Comparison of ENCODE assay signal across 1 cellular context in the genomic region with DNA sequence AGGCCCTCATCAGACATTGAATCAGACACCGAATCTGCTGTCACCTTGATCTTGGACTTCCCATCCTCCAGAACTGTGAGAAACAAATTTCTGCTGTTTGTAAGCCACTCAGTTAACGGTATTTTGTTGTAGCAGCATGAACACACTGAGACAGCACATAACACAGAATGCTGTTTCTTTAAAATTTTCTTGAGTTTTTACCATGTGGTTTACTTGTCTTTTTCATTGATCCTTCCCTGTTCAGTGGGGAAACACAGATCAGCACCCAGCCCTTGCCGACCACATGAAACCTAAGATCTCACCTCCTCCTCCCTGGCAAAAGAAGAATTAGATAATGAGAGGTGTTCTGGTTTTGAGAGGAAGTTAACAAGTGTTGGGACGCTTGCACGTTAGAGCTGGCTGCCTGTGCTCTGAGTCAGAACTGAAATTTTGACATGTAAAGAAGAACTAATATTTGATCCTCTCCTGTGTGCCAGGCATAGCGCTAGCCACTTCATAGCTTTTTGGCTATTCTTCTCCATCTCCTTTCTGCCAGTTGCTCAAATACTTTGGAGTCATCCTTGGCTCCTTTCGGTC.
TF ChIP-seq lines count a peak whose summit lies in the region.

No MANE protein-coding gene starts in this region.

TF ChIP-seq in HepG2, 621 proteins besides CTCF, POLR2A, EP300 and RAD21 (continued from another document):
- TF ChIP-seq CEBPZ (IDR thresholded peaks at IDR 0.05; ENCODE audit: low read length) = no peak
- TF ChIP-seq ZNF326 (CRISPR knock-in tag; IDR thresholded peaks at IDR 0.05; ENCODE audit: borderline replicate concordance) = no peak
- no peak for TF ChIP-seq SKI (IDR thresholded peaks at IDR 0.05; ENCODE audit: partially characterized antibody)
- no peak for TF ChIP-seq USF2 (IDR thresholded peaks at IDR 0.05; ENCODE audit: low read depth, low read length)
- TF ChIP-seq USF2 (CRISPR knock-in tag; IDR thresholded peaks at IDR 0.05; ENCODE audit: borderline replicate concordance) = no peak
- no peak for TF ChIP-seq REL (CRISPR knock-in tag; conservative IDR thresholded peaks at IDR 0.05)
- TF ChIP-seq ZNF670 (CRISPR knock-in tag; IDR thresholded peaks at IDR 0.05; ENCODE audit: borderline replicate concordance) = no peak
- no peak for TF ChIP-seq ZNF563 (CRISPR knock-in tag; IDR thresholded peaks at IDR 0.05)
- peak; percentile 72; the same call in 1 of the 2 replicates for TF ChIP-seq ZNF564 (CRISPR knock-in tag; IDR thresholded peaks at IDR 0.05)
- TF ChIP-seq RBM39 (IDR thresholded peaks at IDR 0.05; ENCODE audit: low read depth, low read length, poor library complexity, severe bottlenecking) = no peak
- 0 out of 2 replicates have a peak, but pooled peaks have one; percentile 19 for TF ChIP-seq ETS1 (CRISPR knock-in tag; IDR thresholded peaks at IDR 0.05)
